21 cellular contexts compared by ENCODE assay signal in the genomic region with DNA sequence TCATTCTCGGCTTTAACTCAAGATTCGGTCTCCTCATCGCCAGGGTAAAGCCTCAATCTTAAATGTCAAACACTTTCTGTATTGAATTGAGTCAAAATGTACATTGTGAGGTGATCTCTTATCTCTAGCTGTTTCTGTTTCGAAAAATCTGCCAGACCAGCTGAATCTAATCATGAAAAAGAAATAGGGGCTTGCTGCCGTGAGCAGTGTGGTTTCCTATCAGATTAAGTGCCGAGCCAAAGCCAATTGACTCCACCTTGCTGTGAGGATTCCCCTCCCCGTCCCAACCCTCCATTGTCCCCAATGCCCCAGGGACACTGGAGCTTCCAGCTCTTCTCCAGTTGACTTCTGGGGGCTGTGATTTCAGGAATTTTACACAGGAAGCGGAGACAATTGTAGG. TPM values are rescaled to one million over a fixed set of nuclear protein-coding genes. Genes with fewer than 3 reads are reported as not detected.
A peak's percentile ranks its signal among the peaks of the same experiment; 100 is the strongest.
DNase-seq lines count a peak whose midpoint lies in the region; ATAC-seq and TF ChIP-seq lines count a peak whose summit lies in the region.
"Had no signal": no experiment of that assay in that cellular context is flagged by ENCODE, and none has a peak within 500 bp of the region (broad histone marks: within the 10 kb centered on the region; RNA-seq: fewer than 3 reads in every experiment).

No MANE protein-coding gene starts in this region.

- no peak overlapping the region for H3K4me3 Mint-ChIP-seq in chondrocyte (ENCODE audit: unreplicated experiment)
- H3K4me3 Mint-ChIP-seq in stimulated activated naive CD8-positive, alpha-beta T cell treated with anti-CD3 and anti-CD28 coated beads, Interleukin-15, amount 100 ng/mL, for 72 hours: no peak overlapping the region
- H3K4me3 Mint-ChIP-seq: HFFc6; natural killer cell; stimulated activated memory B cell treated with anti-CD40 and anti-IgM and Interleukin-4, amounts not matched to agents 10 μg/mL and 1 μg/mL and 100 μg/mL, for 72 hours had no signal

- no peaks in the 10 kb centered on the region for H3K36me3 ChIP-seq in HUES64 (ENCODE audit: insufficient read depth, low read length)
- H3K36me3 ChIP-seq in psoas muscle (ENCODE audit: insufficient read depth in 1 of 2, low read depth in 1 of 2): no peaks in the 10 kb centered on the region
- H3K36me3 ChIP-seq: cardiac muscle cell, heart left ventricle, prostate gland had no signal

- H3K27me3 Mint-ChIP-seq in chondrocyte (ENCODE audit: low read depth): peaks cover 2% of the 10 kb centered on the region
- no peaks in the 10 kb centered on the region for H3K27me3 Mint-ChIP-seq in stimulated activated naive CD8-positive, alpha-beta T cell treated with anti-CD3 and anti-CD28 coated beads, Interleukin-15, amount 100 ng/mL, for 72 hours
- H3K27me3 Mint-ChIP-seq: stimulated activated memory B cell treated with anti-CD40 and anti-IgM and Interleukin-4, amounts not matched to agents 10 μg/mL and 1 μg/mL and 100 μg/mL, for 72 hours had no signal

- TF ChIP-seq CTCF in chondrocyte (IDR thresholded peaks at IDR 0.05) (no peak), psoas muscle (IDR thresholded peaks at IDR 0.05) (no peak)

- 55% methylated on average over 8 of the region's 8 CpGs for WGBS in HUES64
- WGBS in psoas muscle, 3 donors: 46 to 51% (median 47%) methylated on average over 8 of the region's 8 CpGs

- H3K9ac ChIP-seq in HUES64 (ENCODE audit: low read depth, low read length): peak overlapping the region; percentile 39; the same call in 1 of the 2 replicates

- H3K27ac ChIP-seq in HUES64 (ENCODE audit: low read depth, low read length) (peak overlapping the region; percentile 38; the same call in 1 of the 2 replicates), psoas muscle (no peak overlapping the region)
- H3K27ac ChIP-seq: cardiac muscle cell, prostate gland had no signal

- H3K27ac Mint-ChIP-seq in chondrocyte (ENCODE audit: unreplicated experiment): no peak overlapping the region
- H3K27ac Mint-ChIP-seq in stimulated activated naive CD8-positive, alpha-beta T cell treated with anti-CD3 and anti-CD28 coated beads, Interleukin-15, amount 100 ng/mL, for 72 hours: no peak overlapping the region
- H3K27ac Mint-ChIP-seq: HFFc6; natural killer cell; stimulated activated memory B cell treated with anti-CD40 and anti-IgM and Interleukin-4, amounts not matched to agents 10 μg/mL and 1 μg/mL and 100 μg/mL, for 72 hours had no signal

- H3K4me3 ChIP-seq in HUES64 (ENCODE audit: low read length) (no peak overlapping the region), psoas muscle (no peak overlapping the region)
- H3K4me3 ChIP-seq: cardiac muscle cell, heart left ventricle, prostate gland, smooth muscle cell had no signal

- H3K27me3 ChIP-seq in HUES64 (ENCODE audit: insufficient read depth, low read length) (no peaks in the 10 kb centered on the region), psoas muscle (ENCODE audit: insufficient read depth in 3 of 3, low read length in 2 of 3) (peaks cover 0 to 4% (median 0%) of the 10 kb centered on the region in 3 donors)
- H3K27me3 ChIP-seq: cardiac muscle cell, heart left ventricle had no signal

- ATAC-seq in stimulated activated naive CD8-positive, alpha-beta T cell treated with anti-CD3 and anti-CD28 coated beads, Interleukin-15, amount 100 ng/mL, for 72 hours: peak; percentile 71
- ATAC-seq in GM18870 (IDR thresholded peaks at IDR 0.05; ENCODE audit: unreplicated experiment): no peak
- ATAC-seq in psoas muscle: no peak
- ATAC-seq: natural killer cell; stimulated activated memory B cell treated with anti-CD40 and anti-IgM and Interleukin-4, amounts not matched to agents 10 μg/mL and 1 μg/mL and 100 μg/mL, for 72 hours had no signal

- H3K4me1 ChIP-seq in HUES64 (ENCODE audit: insufficient read depth, low read length) (peaks cover 6% of the 10 kb centered on the region; the same call in 1 of the 2 replicates), psoas muscle (no peaks in the 10 kb centered on the region)
- H3K4me1 ChIP-seq: heart left ventricle, prostate gland had no signal

- peak; percentile 25 for DNase-seq in stimulated activated CD4-positive, alpha-beta T cell treated with anti-CD3 and anti-CD28 coated beads, Interleukin-4, amount 100 ng/mL, for 24 hours
- no peak for DNase-seq in stimulated activated CD4-positive, alpha-beta T cell treated with anti-CD3 and anti-CD28 coated beads, Interleukin-4, amount 100 ng/mL, for 1 hour
- DNase-seq in chondrocyte (ENCODE audit: low spot score) (peak; percentile 11), psoas muscle (no peak)
- peak in 1 of 2 donors; percentile 4 for DNase-seq in stimulated activated naive CD8-positive, alpha-beta T cell treated with anti-CD3 and anti-CD28 coated beads, Interleukin-15, amount 100 ng/mL, for 72 hours
- DNase-seq: GF-D8, HFFc6, natural killer cell, NCI-H1417 treated with DMSO at 0.1 percent for 48 hours, NCI-H2171, NCI-H774, trophoblast cell had no signal

- H3K36me3 Mint-ChIP-seq in chondrocyte (ENCODE audit: low read depth): no peaks in the 10 kb centered on the region
- H3K36me3 Mint-ChIP-seq: natural killer cell; stimulated activated memory B cell treated with anti-CD40 and anti-IgM and Interleukin-4, amounts not matched to agents 10 μg/mL and 1 μg/mL and 100 μg/mL, for 72 hours had no signal

- no peaks in the 10 kb centered on the region for H3K4me1 Mint-ChIP-seq in chondrocyte (ENCODE audit: low read depth)
- peaks cover 5% of the 10 kb centered on the region for H3K4me1 Mint-ChIP-seq in stimulated activated naive CD8-positive, alpha-beta T cell treated with anti-CD3 and anti-CD28 coated beads, Interleukin-15, amount 100 ng/mL, for 72 hours
- H3K4me1 Mint-ChIP-seq: natural killer cell; stimulated activated memory B cell treated with anti-CD40 and anti-IgM and Interleukin-4, amounts not matched to agents 10 μg/mL and 1 μg/mL and 100 μg/mL, for 72 hours had no signal

- H3K9me3 ChIP-seq in HUES64 (ENCODE audit: insufficient read depth, low read depth, low read length) (peaks cover 10% of the 10 kb centered on the region), psoas muscle (peaks cover 13% of the 10 kb centered on the region)
- H3K9me3 ChIP-seq: prostate gland had no signal

- intact Hi-C loops in psoas muscle (cut with DNase I): no loop called here

- peaks cover 18% of the 10 kb centered on the region for H3K9me3 Mint-ChIP-seq in chondrocyte (ENCODE audit: low read depth)
- peaks cover 31 to 33% of the 10 kb centered on the region in 2 donors for H3K9me3 Mint-ChIP-seq in stimulated activated naive CD8-positive, alpha-beta T cell treated with anti-CD3 and anti-CD28 coated beads, Interleukin-15, amount 100 ng/mL, for 72 hours

RNA-seq across cellular contexts. Expression of gene CRLF2, which starts 12.5 kb away (rescaled TPM):
- not detected for polyA plus RNA-seq in HUES64 (2013, experiment 1 of 2)
- not detected for polyA plus RNA-seq in HUES64 (2013, experiment 2 of 2)
- total RNA-seq in chondrocyte (not detected in 3 replicates), psoas muscle (under 1 TPM in 1 of 4 donors, not detected in 3; 0.15 TPM)
- polyA plus RNA-seq in psoas muscle: under 1 TPM in 1 of 3 donors, not detected in 2; 0.13 TPM
- total RNA-seq: cardiac muscle cell, lung microvascular endothelial cell, prostate gland, RPMI7951, smooth muscle cell had no signal
- polyA plus RNA-seq: cardiac muscle cell, heart left ventricle, smooth muscle cell had no signal

RNA-seq across cellular contexts. Expression of gene CSF2RA, which starts 43.7 kb away (rescaled TPM):
- 1.7 TPM for polyA plus RNA-seq in HUES64 (2013, experiment 1 of 2)
- polyA plus RNA-seq in HUES64 (2013, experiment 2 of 2): 2.5 TPM
- 0.75 to 0.80 TPM in 2 of 3 replicates, not detected in the other for total RNA-seq in chondrocyte
- 1 to 10 TPM in 2 of 4 donors, under 1 TPM in 2; 0.95 to 2.0 (median 1.1) TPM for total RNA-seq in psoas muscle
- polyA plus RNA-seq in psoas muscle: under 1 TPM; 0.48 to 0.74 (median 0.49) TPM
- total RNA-seq: lung microvascular endothelial cell had no signal

Comparison
In these comparisons a context has a peak if more than half of its experiments do, and no peak if none do; other contexts are left out.
1. DNase-seq: peak in stimulated activated CD4-positive, alpha-beta T cell treated with anti-CD3 and anti-CD28 coated beads, Interleukin-4, amount 100 ng/mL, for 24 hours (single experiment) and chondrocyte (single experiment); none in stimulated activated CD4-positive, alpha-beta T cell treated with anti-CD3 and anti-CD28 coated beads, Interleukin-4, amount 100 ng/mL, for 1 hour (single experiment) and psoas muscle (0 of 2).